ENCODE assay signal across 8 cellular contexts in genomic region chr12:26517320-26517719, GRCh38.
A peak's percentile ranks its signal among the peaks of the same experiment; 100 is the strongest.
DNase-seq lines count a peak whose midpoint lies in the region; ATAC-seq and TF ChIP-seq lines count a peak whose summit lies in the region.
"Not testable (repeated sequence)": the region's sequence is repeated elsewhere in the genome, so short reads cannot be mapped to it uniquely, and the experiment has no call there.

No MANE protein-coding gene starts in this region.

- peaks cover 20% of the 10 kb centered on the region for H3K36me3 Mint-ChIP-seq in endothelial cell (ENCODE audit: low read depth, unreplicated experiment)

- TF ChIP-seq CTCF in endothelial cell (IDR thresholded peaks at IDR 0.05; ENCODE audit: unreplicated experiment), result not testable (repeated sequence)

- H3K4me1 Mint-ChIP-seq in endothelial cell (ENCODE audit: unreplicated experiment), result peaks cover 15% of the 10 kb centered on the region

- H3K27me3 Mint-ChIP-seq in endothelial cell (ENCODE audit: unreplicated experiment), result not testable (repeated sequence)

- peak overlapping the region; percentile 18 for H3K27ac Mint-ChIP-seq in endothelial cell (ENCODE audit: unreplicated experiment)

- not testable (repeated sequence) for H3K4me3 Mint-ChIP-seq in endothelial cell (ENCODE audit: unreplicated experiment)

- H3K9me3 Mint-ChIP-seq in endothelial cell (ENCODE audit: unreplicated experiment), result not testable (repeated sequence)

- ATAC-seq in GM18502 (IDR thresholded peaks at IDR 0.05; ENCODE audit: poor library complexity, unreplicated experiment), result peak; percentile 73
- peak; percentile 79 for ATAC-seq in GM18867 (IDR thresholded peaks at IDR 0.05; ENCODE audit: unreplicated experiment)
- peak; percentile 80 for ATAC-seq in GM19395 (IDR thresholded peaks at IDR 0.05; ENCODE audit: unreplicated experiment)
- peak; percentile 65 for ATAC-seq in GM21717 (IDR thresholded peaks at IDR 0.05; ENCODE audit: unreplicated experiment)
- peak; percentile 82 for ATAC-seq in HG02798 (IDR thresholded peaks at IDR 0.05; ENCODE audit: poor library complexity, unreplicated experiment)
- peak; percentile 63 for ATAC-seq in HG03108 (IDR thresholded peaks at IDR 0.05; ENCODE audit: unreplicated experiment)
- peak; percentile 71 for ATAC-seq in HG03565 (IDR thresholded peaks at IDR 0.05; ENCODE audit: unreplicated experiment)

- DNase-seq in endothelial cell (ENCODE audit: low spot score), result not testable (repeated sequence)
